Comparison of ENCODE assay signal across 24 cellular contexts in genomic region chr13:50073340-50073739, GRCh38. TPM values are rescaled to one million over a fixed set of nuclear protein-coding genes. Genes with fewer than 3 reads are reported as not detected.
DNase-seq lines count a peak whose midpoint lies in the region; ATAC-seq and TF ChIP-seq lines count a peak whose summit lies in the region.
"Had no signal": no experiment of that assay in that cellular context is flagged by ENCODE, and none has a peak within 500 bp of the region (broad histone marks: within the 10 kb centered on the region; RNA-seq: fewer than 3 reads in every experiment).

No MANE protein-coding gene starts in this region.

- ATAC-seq in Panc1 (no peak), GM18517 (IDR thresholded peaks at IDR 0.05; ENCODE audit: unreplicated experiment) (no peak), GM21526 (IDR thresholded peaks at IDR 0.05; ENCODE audit: low FRiP score, unreplicated experiment) (no peak), heart right ventricle (no peak)
- ATAC-seq: psoas muscle had no signal

- H3K4me1 Mint-ChIP-seq in osteocyte (ENCODE audit: unreplicated experiment), result peaks cover 87% of the 10 kb centered on the region

- CTCF ChIA-PET in Panc1 (lab: Charles Lee), result no interaction called here

- peaks cover 100% of the 10 kb centered on the region for H3K79me2 ChIP-seq in GM23248 (ENCODE audit: insufficient read depth)

- H3K9me3 ChIP-seq in GM23248 (ENCODE audit: low read depth) (no peaks in the 10 kb centered on the region), Panc1 (ENCODE audit: control insufficient read depth, insufficient read depth, low read depth, low read length) (no peaks in the 10 kb centered on the region), heart right ventricle (no peaks in the 10 kb centered on the region)
- H3K9me3 ChIP-seq: left ventricle myocardium inferior, MG63, psoas muscle had no signal

- TF ChIP-seq CTCF in Panc1 (IDR thresholded peaks at IDR 0.05), result no peak
- TF ChIP-seq CTCF in coronary artery (IDR thresholded peaks at IDR 0.05), result no peak
- TF ChIP-seq CTCF in osteocyte (IDR thresholded peaks at IDR 0.05), result no peak
- no peak for TF ChIP-seq CTCF in heart right ventricle (IDR thresholded peaks at IDR 0.05)

- H3K27me3 Mint-ChIP-seq in osteocyte (ENCODE audit: unreplicated experiment), result no peaks in the 10 kb centered on the region

- H3K4me2 ChIP-seq in GM23248 (ENCODE audit: unreplicated experiment), result no peak overlapping the region
- H3K4me2 ChIP-seq: neural progenitor cell had no signal

- H3K4me3 Mint-ChIP-seq in osteocyte (ENCODE audit: unreplicated experiment), result no peak overlapping the region
- H3K4me3 Mint-ChIP-seq: activated T-cell treated with anti-CD3 and anti-CD28 coated beads, Interleukin-2, amount 50 U/mL, for 24 hours; endodermal cell; neural progenitor cell had no signal

- H3K4me1 ChIP-seq in GM23248 (ENCODE audit: insufficient read depth), result peaks cover 77% of the 10 kb centered on the region
- peaks cover 37% of the 10 kb centered on the region for H3K4me1 ChIP-seq in Panc1 (ENCODE audit: control insufficient read depth, insufficient read depth, low read length)
- peaks cover 0 to 90% (median 15%) of the 10 kb centered on the region in 9 donors for H3K4me1 ChIP-seq in heart right ventricle

- H3K9ac ChIP-seq in GM23248, result no peak overlapping the region
- H3K9ac ChIP-seq: neural progenitor cell had no signal

- intact Hi-C loops in Panc1 (cut with micrococcal nuclease; ENCODE audit: unreplicated experiment) (no loop called here), heart right ventricle (cut with DNase I) (no loop called here)

- POLR2A ChIA-PET in Panc1 (lab: Charles Lee), result no interaction called here

- H3K27ac Mint-ChIP-seq in osteocyte (ENCODE audit: unreplicated experiment), result peak overlapping the region; percentile 85
- H3K27ac Mint-ChIP-seq: activated T-cell treated with anti-CD3 and anti-CD28 coated beads, Interleukin-2, amount 50 U/mL, for 24 hours; endodermal cell; neural progenitor cell had no signal

- H3K36me3 Mint-ChIP-seq in osteocyte (ENCODE audit: unreplicated experiment), result peaks cover 2% of the 10 kb centered on the region

- H3K36me3 ChIP-seq in GM23248 (ENCODE audit: low read depth) (no peaks in the 10 kb centered on the region), Panc1 (ENCODE audit: control insufficient read depth, insufficient read depth, low read length) (peaks cover 20% of the 10 kb centered on the region; the same call in 1 of the 2 replicates), heart right ventricle (peaks cover 0 to 19% (median 0%) of the 10 kb centered on the region in 9 donors)
- H3K36me3 ChIP-seq: left ventricle myocardium inferior had no signal

- BruUV-seq in Panc1 (replicated peaks; lab: Mats Ljungman, UMichigan), result no TSS peak

- no peak overlapping the region for H3K27ac ChIP-seq in GM23248
- peak overlapping the region; percentile 51; the same call in 1 of the 2 replicates for H3K27ac ChIP-seq in Panc1 (ENCODE audit: low read length)
- H3K27ac ChIP-seq in coronary artery, result peak overlapping the region; percentile 30 to 96
- no peak overlapping the region for H3K27ac ChIP-seq in heart right ventricle
- H3K27ac ChIP-seq: left ventricle myocardium inferior, neural progenitor cell, psoas muscle had no signal

- DNase-seq in GM23248 (no peak), Panc1 (ENCODE audit: low read depth, low spot score) (no peak), coronary artery (ENCODE audit: low spot score) (no peak), osteocyte (ENCODE audit: extremely low spot score, unreplicated experiment) (no peak), heart right ventricle (no peak)
- DNase-seq: activated naive CD4-positive, alpha-beta T cell; activated T-cell treated with anti-CD3 and anti-CD28 coated beads, Interleukin-2, amount 50 U/mL, for 24 hours; DMS79; endodermal cell; H7; left ventricle myocardium inferior; MG63; NCI-H1694; NCI-H226; NCI-H774; psoas muscle; SHP77 treated with DMSO at 0.1 percent for 48 hours; stimulated activated CD4-positive, alpha-beta T cell treated with anti-CD3 and anti-CD28 coated beads, Interleukin-2, amount 100 ng/mL, for 24 hours; stimulated activated naive CD4-positive, alpha-beta T cell; trophoblast cell had no signal

- no peaks in the 10 kb centered on the region for H4K20me1 ChIP-seq in GM23248 (ENCODE audit: insufficient read depth)

- H2AFZ ChIP-seq in GM23248, result peak overlapping the region; percentile 40; the same call in 1 of the 2 replicates
- H2AFZ ChIP-seq: neural progenitor cell had no signal

- WGBS in GM23248 (ENCODE audit: low coverage in 1 of 2, low lambda C conversion rate in 2 of 2, missing lambda C conversion rate in 2 of 2), 2 experiments, result 89 to 97% methylated on average over 1 of the region's 1 CpG
- WGBS in heart right ventricle, 2 donors, result 63 to 74% methylated on average over 1 of the region's 1 CpG

- no peaks in the 10 kb centered on the region for H3K9me2 ChIP-seq in GM23248 (ENCODE audit: insufficient read depth)

- no peaks in the 10 kb centered on the region for H3K27me3 ChIP-seq in GM23248 (replicated peaks; ENCODE audit: insufficient read depth)
- H3K27me3 ChIP-seq in Panc1 (ENCODE audit: control insufficient read depth, insufficient read depth, low read length), result no peaks in the 10 kb centered on the region
- H3K27me3 ChIP-seq in heart right ventricle, result no peaks in the 10 kb centered on the region
- H3K27me3 ChIP-seq: MG63, neural progenitor cell had no signal

- H3F3A ChIP-seq in GM23248 (ENCODE audit: insufficient read depth), result 0 out of 2 replicates have a peak, but pooled peaks cover 6% of the 10 kb centered on the region

- in situ Hi-C loops in GM23248 (cut with MboI) (no loop called here), Panc1 (cut with HindIII; ENCODE audit: low pct_unique_long_range_greater_than_20kb, low sequenced_read_pairs) (no loop called here)

- H3K4me3 ChIP-seq in GM23248 (no peak overlapping the region), Panc1 (ENCODE audit: low read depth in 2 of 2, low read length in 2 of 2) (no peak overlapping the region), coronary artery (peak overlapping the region; percentile 4), heart right ventricle (no peak overlapping the region)
- H3K4me3 ChIP-seq: left ventricle myocardium inferior, MG63, neural progenitor cell, psoas muscle, skin epidermis had no signal

- no peaks in the 10 kb centered on the region for H3K9me3 Mint-ChIP-seq in osteocyte (ENCODE audit: unreplicated experiment)
- H3K9me3 Mint-ChIP-seq: activated T-cell treated with anti-CD3 and anti-CD28 coated beads, Interleukin-2, amount 50 U/mL, for 24 hours; endodermal cell; neural progenitor cell had no signal

RNA-seq across cellular contexts. Expression of gene KCNRG, which starts 58.1 kb away (rescaled TPM):
- 0.97 TPM in 1 of 2 replicates, not detected in the other for total RNA-seq in GM23248 (2014; rRNA removed; shearing (Covaris generic))
- 0.15 and 0.30 TPM in 2 replicates for polyA plus RNA-seq in GM23248 (2016; fragmentation: Nextera tagmentation; extraction: Ambion mirVana)
- 0.31 TPM for total RNA-seq in Panc1 (2021; ENCODE audit: unreplicated experiment)
- 0.38 TPM for polyA plus RNA-seq in Panc1 (2012; ENCODE audit: insufficient read length)
- 0.21 and 0.89 TPM in 2 replicates for total RNA-seq in osteocyte
- under 1 TPM in 6 of 10 donors, not detected in 4; 0.19 to 0.86 (median 0.29) TPM for total RNA-seq in heart right ventricle
- under 1 TPM; 0.19 to 0.22 TPM for polyA plus RNA-seq in heart right ventricle
- total RNA-seq: left ventricle myocardium inferior had no signal

Comparison
In these comparisons a context has a peak if more than half of its experiments do, and no peak if none do; other contexts are left out.
1. H3K27ac ChIP-seq: peak in Panc1 (single experiment) and coronary artery (2 of 2); none in GM23248 (single experiment) and heart right ventricle (0 of 10).